Comparison of ENCODE assay signal across 9 cellular contexts in genomic region chr12:131872154-131873046, GRCh38. TPM values are rescaled to one million over a fixed set of nuclear protein-coding genes. Genes with fewer than 3 reads are reported as not detected.
DNase-seq lines count a peak whose midpoint lies in the region; ATAC-seq and TF ChIP-seq lines count a peak whose summit lies in the region.
"Had no signal": no experiment of that assay in that cellular context is flagged by ENCODE, and none has a peak within 500 bp of the region (broad histone marks: within the 10 kb centered on the region; RNA-seq: fewer than 3 reads in every experiment).

No MANE protein-coding gene starts in this region.

- in situ Hi-C loops in mammary epithelial cell (cut with MboI; ENCODE audit: low sequenced_read_pairs in 2 of 2) = no loop called here

- peak overlapping the region; percentile 36 for H2AFZ ChIP-seq in mammary epithelial cell (ENCODE audit: low read depth, low read length)

- H3K27me3 ChIP-seq in MG63 (no peaks in the 10 kb centered on the region), mammary epithelial cell (ENCODE audit: insufficient read depth, low read length) (no peaks in the 10 kb centered on the region)

- no peak overlapping the region for H3K9ac ChIP-seq in mammary epithelial cell (ENCODE audit: insufficient read depth, low read length)

- H3K4me3 ChIP-seq in MG63 (no peak overlapping the region), mammary epithelial cell (replicated peaks in 1 of 3; ENCODE audit: insufficient read depth in 1 of 3, low read depth in 2 of 3, low read length in 3 of 3) (no peak overlapping the region)

- H3K9me3 ChIP-seq in MG63 (0 out of 2 replicates have a peak, but pooled peaks cover 4% of the 10 kb centered on the region), mammary epithelial cell (replicated peaks; ENCODE audit: insufficient read depth, low read length) (no peaks in the 10 kb centered on the region), T-helper 17 cell (ENCODE audit: control insufficient read depth, low read length, poor library complexity, severe bottlenecking) (no peaks in the 10 kb centered on the region)

- dilution Hi-C loops in mammary epithelial cell (cut with HindIII; ENCODE audit: low sequenced_read_pairs) = loop anchor here (5.0 kb wide), 1 partner anchor 115 kb away; no protein-coding TSS in a partner anchor

- H3K27me3 Mint-ChIP-seq in mesothelial cell of epicardium (ENCODE audit: low read depth) (no peaks in the 10 kb centered on the region), T-helper 17 cell (no peaks in the 10 kb centered on the region)

- peak overlapping the region; percentile 56 for H3K4me2 ChIP-seq in mammary epithelial cell (ENCODE audit: insufficient read depth, low read depth, low read length)

- intact Hi-C loops in mammary epithelial cell (cut with micrococcal nuclease) = no loop called here

- H3K4me1 Mint-ChIP-seq in mesothelial cell of epicardium (peaks cover 12% of the 10 kb centered on the region), T-helper 17 cell (peaks cover 2% of the 10 kb centered on the region)

- H4K20me1 ChIP-seq in mammary epithelial cell (ENCODE audit: insufficient read depth, low read length) = no peaks in the 10 kb centered on the region

- H3K4me3 Mint-ChIP-seq in mesothelial cell of epicardium (no peak overlapping the region), T-helper 17 cell (no peak overlapping the region)

- DNase-seq in EL = peak; percentile 96
- DNase-seq in MG63 = peak; percentile 90
- DNase-seq in mammary epithelial cell = peak; percentile 94
- no peak for DNase-seq in mesothelial cell of epicardium (ENCODE audit: low spot score in 2 of 2, unreplicated experiment in 2 of 2)
- no peak for DNase-seq in pons (ENCODE audit: low spot score)
- DNase-seq in T-helper 17 cell = no peak
- DNase-seq: caudate nucleus had no signal

- no TSS peak for BruUV-seq in mammary epithelial cell (replicated peaks; lab: Mats Ljungman, UMichigan)

- no peaks in the 10 kb centered on the region for H3K36me3 ChIP-seq in MG63
- no peaks in the 10 kb centered on the region for H3K36me3 ChIP-seq in mammary epithelial cell (ENCODE audit: insufficient read depth, low read length)

- ATAC-seq in HG03135 (IDR thresholded peaks at IDR 0.05; ENCODE audit: unreplicated experiment) = no peak
- no peak for ATAC-seq in T-helper 17 cell
- ATAC-seq in GM19324 (IDR thresholded peaks at IDR 0.05; ENCODE audit: low FRiP score, unreplicated experiment) = no peak

- H3K27ac Mint-ChIP-seq in mesothelial cell of epicardium = peak overlapping the region; percentile 66
- no peak overlapping the region for H3K27ac Mint-ChIP-seq in T-helper 17 cell

- no peaks in the 10 kb centered on the region for H3K79me2 ChIP-seq in mammary epithelial cell (ENCODE audit: insufficient read depth, low read length)

- H3K36me3 Mint-ChIP-seq in mesothelial cell of epicardium (peaks cover 3% of the 10 kb centered on the region), T-helper 17 cell (ENCODE audit: low read depth) (no peaks in the 10 kb centered on the region)

- CTCF ChIA-PET in mammary epithelial cell (lab: Charles Lee; ENCODE audit: low non-redundant PET) = interaction anchor here (0.5 kb wide), 1 partner anchor 36 kb away, joined by 5 read pairs; no protein-coding TSS in a partner anchor

- H3K4me1 ChIP-seq in mammary epithelial cell (ENCODE audit: insufficient read depth, low read length) = peaks cover 19% of the 10 kb centered on the region

- H3K27ac ChIP-seq in mammary epithelial cell (ENCODE audit: insufficient read depth, low read depth, low read length) = no peak overlapping the region

- TF ChIP-seq CTCF in mammary epithelial cell (conservative IDR thresholded peaks at IDR 0.05 in 1 of 2, IDR thresholded peaks at IDR 0.05 in 1 of 2; ENCODE audit: extremely low read depth in 1 of 2, insufficient read depth in 1 of 2, low read depth in 1 of 2, low read length in 2 of 2) (no peak), mesothelial cell of epicardium (IDR thresholded peaks at IDR 0.05; ENCODE audit: unreplicated experiment) (no peak)

- WGBS in mammary epithelial cell (ENCODE audit: low coverage, missing lambda C conversion rate) = 66% methylated on average over 12 of the region's 21 CpGs

- peaks cover 12% of the 10 kb centered on the region for H3K9me3 Mint-ChIP-seq in mesothelial cell of epicardium

RNA-seq across cellular contexts. Expression of gene ULK1, which starts 22.0 kb away (rescaled TPM):
- 7.6 and 8.1 TPM in 2 replicates for total RNA-seq in MG63 (2014; rRNA removed; shearing (Covaris generic); ENCODE audit: low replicate concordance)
- 10 to 100 TPM in 1 of 2 donors, 1 to 10 TPM in 1; 9.8 to 19.0 TPM for total RNA-seq in mammary epithelial cell
- 6.2 TPM for polyA plus RNA-seq in mammary epithelial cell
- polyA minus RNA-seq in mammary epithelial cell = 2.7 TPM
- 88.8 to 104 TPM (median 93.0 TPM) in 3 replicates for total RNA-seq in mesothelial cell of epicardium
- total RNA-seq in T-helper 17 cell = 10 to 100 TPM; 91.9 to 97.2 TPM

RNA-seq across cellular contexts. Expression of gene MMP17, which starts 44.2 kb away (rescaled TPM):
- total RNA-seq in MG63 (2014; rRNA removed; shearing (Covaris generic); ENCODE audit: low replicate concordance) = 10.4 and 10.8 TPM in 2 replicates
- 10 to 100 TPM in 1 of 2 donors, under 1 TPM in 1; 0.50 to 11.3 TPM for total RNA-seq in mammary epithelial cell
- 8.1 TPM for polyA plus RNA-seq in mammary epithelial cell
- polyA minus RNA-seq in mammary epithelial cell = 0.57 TPM
- 1.8 to 2.0 TPM (median 1.9 TPM) in 3 replicates for total RNA-seq in mesothelial cell of epicardium
- total RNA-seq in T-helper 17 cell = 1 to 10 TPM in 1 of 2 donors, not detected in 1; 2.5 TPM

RNA-seq across cellular contexts. Expression of gene PUS1, which starts 56.7 kb away (rescaled TPM):
- total RNA-seq in MG63 (2014; rRNA removed; shearing (Covaris generic); ENCODE audit: low replicate concordance) = 55.1 and 91.2 TPM in 2 replicates
- 10 to 100 TPM in 1 of 2 donors, 1 to 10 TPM in 1; 7.3 to 51.3 TPM for total RNA-seq in mammary epithelial cell
- polyA plus RNA-seq in mammary epithelial cell = 33.6 TPM
- polyA minus RNA-seq in mammary epithelial cell = 6.4 TPM
- total RNA-seq in mesothelial cell of epicardium = 25.5 to 28.2 TPM (median 27.4 TPM) in 3 replicates
- total RNA-seq in T-helper 17 cell = 10 to 100 TPM; 23.6 TPM

Comparison
In these comparisons a context has a peak if more than half of its experiments do, and no peak if none do; other contexts are left out.
1. DNase-seq: peak in EL (single experiment), MG63 (single experiment) and mammary epithelial cell (single experiment); none in mesothelial cell of epicardium (0 of 2), pons (single experiment) and T-helper 17 cell (0 of 3).